1 cellular context compared by ENCODE assay signal in genomic region chr17:77088455-77089117, GRCh38.
TF ChIP-seq lines count a peak whose summit lies in the region.

No MANE protein-coding gene starts in this region.

TF ChIP-seq in HepG2, 621 proteins besides CTCF, POLR2A, EP300 and RAD21 (continued from another document and continues in another):
- TF ChIP-seq ZBTB26 (CRISPR knock-in tag; IDR thresholded peaks at IDR 0.05; ENCODE audit: borderline replicate concordance): peak; percentile 82
- peak; percentile 91 for TF ChIP-seq MEF2D (CRISPR knock-in tag; IDR thresholded peaks at IDR 0.05)
- peak; percentile 86 for TF ChIP-seq FOXC1 (CRISPR knock-in tag; IDR thresholded peaks at IDR 0.05; ENCODE audit: borderline replicate concordance)
- no peak for TF ChIP-seq FOXA1 (IDR thresholded peaks at IDR 0.05)
- TF ChIP-seq FOXA1 (CRISPR knock-in tag; IDR thresholded peaks at IDR 0.05): peak; percentile 58
- no peak for TF ChIP-seq TAF15 (IDR thresholded peaks at IDR 0.05; ENCODE audit: low read depth, low read length, poor library complexity, severe bottlenecking)
- TF ChIP-seq NR0B2 (CRISPR knock-in tag; IDR thresholded peaks at IDR 0.05): peak; percentile 98; the same call in 1 of the 2 replicates
- TF ChIP-seq ZNF17 (CRISPR knock-in tag; IDR thresholded peaks at IDR 0.05): no peak; the same call in 1 of the 2 replicates
- TF ChIP-seq ZNF777 (CRISPR knock-in tag; IDR thresholded peaks at IDR 0.05): peak; percentile 85
- no peak for TF ChIP-seq GMEB2 (CRISPR knock-in tag; IDR thresholded peaks at IDR 0.05; ENCODE audit: low read depth)
- TF ChIP-seq ZBED4 (CRISPR knock-in tag; IDR thresholded peaks at IDR 0.05; ENCODE audit: borderline replicate concordance): peak; percentile 92
- TF ChIP-seq ZBTB8A (CRISPR knock-in tag; IDR thresholded peaks at IDR 0.05; ENCODE audit: borderline replicate concordance, low read depth): peak; percentile 84; the same call in 1 of the 2 replicates
- TF ChIP-seq ZNF7 (CRISPR knock-in tag; IDR thresholded peaks at IDR 0.05): no peak
- peak; percentile 93 for TF ChIP-seq ZBTB7A (CRISPR knock-in tag; IDR thresholded peaks at IDR 0.05)
- TF ChIP-seq TEAD3 (CRISPR knock-in tag; optimal IDR thresholded peaks at IDR 0.05; ENCODE audit: borderline replicate concordance): peak; percentile 87
- TF ChIP-seq PAWR (CRISPR knock-in tag; IDR thresholded peaks at IDR 0.05; ENCODE audit: borderline replicate concordance): 0 out of 2 replicates have a peak, but pooled peaks have one; percentile 53
- TF ChIP-seq ZNF883 (CRISPR knock-in tag; IDR thresholded peaks at IDR 0.05; ENCODE audit: not compliant biosample characterization): peak; percentile 82
- no peak; the same call in 1 of the 2 replicates for TF ChIP-seq E2F5 (CRISPR knock-in tag; conservative IDR thresholded peaks at IDR 0.05)
- no peak for TF ChIP-seq ZNF816 (CRISPR knock-in tag; IDR thresholded peaks at IDR 0.05; ENCODE audit: borderline replicate concordance)
- peak; percentile 68; the same call in 1 of the 2 replicates for TF ChIP-seq ZNF318 (CRISPR knock-in tag; IDR thresholded peaks at IDR 0.05)
- TF ChIP-seq TRIM24 (CRISPR knock-in tag; IDR thresholded peaks at IDR 0.05): no peak
- peak; percentile 77; the same call in 1 of the 2 replicates for TF ChIP-seq NFE2 (CRISPR knock-in tag; IDR thresholded peaks at IDR 0.05)
- peak; percentile 97 for TF ChIP-seq HDAC2 (CRISPR knock-in tag; IDR thresholded peaks at IDR 0.05)
- no peak for TF ChIP-seq BRF2 (CRISPR knock-in tag; IDR thresholded peaks at IDR 0.05)
- peak; percentile 34; the same call in 1 of the 2 replicates for TF ChIP-seq TRAFD1 (CRISPR knock-in tag; IDR thresholded peaks at IDR 0.05; ENCODE audit: borderline replicate concordance)
- peak; percentile 87; the same call in 1 of the 2 replicates for TF ChIP-seq EEA1 (CRISPR knock-in tag; IDR thresholded peaks at IDR 0.05; ENCODE audit: borderline replicate concordance)
- TF ChIP-seq RERE (CRISPR knock-in tag; IDR thresholded peaks at IDR 0.05; ENCODE audit: low read depth): peak; percentile 56; the same call in 1 of the 2 replicates
